Comparison of ENCODE assay signal across 15 cellular contexts in the genomic region with DNA sequence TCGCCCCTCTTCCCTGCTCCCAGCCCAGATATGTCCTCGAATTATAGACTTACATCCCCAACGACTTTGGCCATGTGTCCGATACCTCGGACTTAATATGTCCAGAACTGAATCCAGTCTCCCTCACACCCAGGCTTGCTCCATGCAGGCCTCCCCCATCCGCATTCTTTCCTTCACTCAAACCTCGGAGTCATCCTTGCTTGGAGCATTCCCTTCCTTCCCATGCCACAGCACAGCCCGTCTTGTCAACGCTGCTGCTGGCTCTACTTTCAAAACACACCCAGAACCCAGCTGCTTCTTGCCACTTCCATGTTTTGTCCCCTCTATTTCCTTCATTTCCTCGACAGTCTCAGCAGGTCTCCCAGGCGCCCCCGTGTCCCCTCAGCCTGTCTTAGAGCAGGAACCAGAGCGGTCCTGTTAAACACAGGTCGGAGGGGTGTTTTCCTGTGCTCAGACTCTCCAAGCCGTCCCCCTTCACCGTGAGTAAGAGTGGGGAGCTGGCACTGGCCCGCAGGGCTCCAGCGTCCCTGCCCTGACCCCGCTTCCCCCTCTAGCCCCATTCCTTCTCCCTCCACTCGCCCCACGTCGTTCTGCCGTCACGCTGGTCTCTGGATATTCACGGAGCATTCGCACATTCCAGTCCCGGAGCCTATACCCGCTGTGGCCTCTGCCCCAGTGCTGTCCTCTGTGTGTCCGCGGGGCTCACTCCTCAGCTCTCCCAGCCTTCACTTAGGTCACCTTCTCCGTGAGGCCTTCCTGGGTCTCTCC. TPM values are rescaled to one million over a fixed set of nuclear protein-coding genes. Genes with fewer than 3 reads are reported as not detected.
DNase-seq lines count a peak whose midpoint lies in the region; ATAC-seq and TF ChIP-seq lines count a peak whose summit lies in the region.
"Had no signal": no experiment of that assay in that cellular context is flagged by ENCODE, and none has a peak within 500 bp of the region (broad histone marks: within the 10 kb centered on the region; RNA-seq: fewer than 3 reads in every experiment).

No MANE protein-coding gene starts in this region.

- no peak overlapping the region for H3K27ac Mint-ChIP-seq in CD8-positive, alpha-beta T cell
- no peak overlapping the region for H3K27ac Mint-ChIP-seq in activated CD4-positive, alpha-beta memory T cell treated with anti-CD3 and anti-CD28 coated beads, Interleukin-2, amount 10 ng/mL, durations not matched to agents 7 days and 5 days

- no peaks in the 10 kb centered on the region for H3K79me2 ChIP-seq in trophoblast cell (ENCODE audit: control insufficient read depth, insufficient read depth, low read length, poor library complexity)

- H4K91ac ChIP-seq in trophoblast cell (ENCODE audit: low read depth, low read length): no peak overlapping the region

- no peak overlapping the region for H2BK120ac ChIP-seq in trophoblast cell (ENCODE audit: insufficient read depth, low read length, poor library complexity)

- POLR2A ChIA-PET in CD8-positive, alpha-beta T cell (lab: Charles Lee): interaction anchor here (0.6 to 1.5 kb wide), 2 partner anchors 72 to 551 kb away, joined by 3 read pairs; no protein-coding TSS in a partner anchor
- POLR2A ChIA-PET in activated CD4-positive, alpha-beta memory T cell treated with anti-CD3 and anti-CD28 coated beads, Interleukin-2, amount 10 ng/mL, durations not matched to agents 7 days and 5 days (lab: Charles Lee): interaction anchor here (1.1 kb wide), 1 partner anchor 55 kb away, joined by 4 read pairs; a partner anchor contains a TSS

- CTCF ChIA-PET in CD8-positive, alpha-beta T cell (lab: Charles Lee): no interaction called here
- CTCF ChIA-PET in activated CD4-positive, alpha-beta memory T cell treated with anti-CD3 and anti-CD28 coated beads, Interleukin-2, amount 10 ng/mL, durations not matched to agents 7 days and 5 days (lab: Charles Lee): interaction anchor here (1.3 kb wide), 1 partner anchor 19 kb away, joined by 3 read pairs; no protein-coding TSS in a partner anchor

- H4K8ac ChIP-seq in trophoblast cell (ENCODE audit: low read depth, low read length): no peak overlapping the region

- no peak for ATAC-seq in CD8-positive, alpha-beta T cell

- no peak overlapping the region for H2BK12ac ChIP-seq in trophoblast cell (ENCODE audit: low read length)

- peaks cover 9% of the 10 kb centered on the region for H3K27me3 ChIP-seq in CD8-positive, alpha-beta T cell (ENCODE audit: insufficient read depth, low read length)
- H3K27me3 ChIP-seq in trophoblast cell (ENCODE audit: insufficient read depth, low read length): no peaks in the 10 kb centered on the region

- H3K4ac ChIP-seq in trophoblast cell (ENCODE audit: low read depth, low read length): no peak overlapping the region

- no peak overlapping the region for H2BK5ac ChIP-seq in trophoblast cell (ENCODE audit: low read depth, low read length, poor library complexity)

- no peaks in the 10 kb centered on the region for H3K79me1 ChIP-seq in trophoblast cell (ENCODE audit: low read length)

- H3K36me3 Mint-ChIP-seq in CD8-positive, alpha-beta T cell: no peaks in the 10 kb centered on the region
- no peaks in the 10 kb centered on the region for H3K36me3 Mint-ChIP-seq in activated CD4-positive, alpha-beta memory T cell treated with anti-CD3 and anti-CD28 coated beads, Interleukin-2, amount 10 ng/mL, durations not matched to agents 7 days and 5 days (ENCODE audit: low read depth)

- H3K36me3 ChIP-seq in CD8-positive, alpha-beta T cell (ENCODE audit: insufficient read depth, low read length): no peaks in the 10 kb centered on the region
- no peaks in the 10 kb centered on the region for H3K36me3 ChIP-seq in trophoblast cell (ENCODE audit: control insufficient read depth in 1 of 2, insufficient read depth in 2 of 2, low read length in 2 of 2)
- H3K36me3 ChIP-seq: breast epithelium had no signal

- H4K12ac ChIP-seq in trophoblast cell (ENCODE audit: low read depth, low read length): no peak overlapping the region

- no peak overlapping the region for H3K23ac ChIP-seq in trophoblast cell (ENCODE audit: low read length)

- H3K14ac ChIP-seq in trophoblast cell (ENCODE audit: low read length): no peak overlapping the region

- DNase-seq in CD8-positive, alpha-beta T cell: no peak
- DNase-seq in amniotic epithelial cell (ENCODE audit: low read depth) (peak; percentile 35), kidney tubule cell (ENCODE audit: low spot score) (peak; percentile 21), trophoblast cell (peak; percentile 62 to 81), medulla oblongata (ENCODE audit: extremely low spot score) (no peak), NCI-H1436 (lab: John Stamatoyannopoulos, UW) (no peak)
- no peak for DNase-seq in activated CD4-positive, alpha-beta memory T cell treated with anti-CD3 and anti-CD28 coated beads, Interleukin-2, amount 10 ng/mL, durations not matched to agents 7 days and 5 days
- DNase-seq: activated CD8-positive, alpha-beta memory T cell treated with anti-CD3 and anti-CD28 coated beads, Interleukin-2, amount 50 U/mL, for 48 hours; activated naive CD4-positive, alpha-beta T cell; DMS153; hypothalamus; left cardiac atrium; NCI-H187; SHP77 had no signal

- peaks cover 6% of the 10 kb centered on the region for H3K4me1 ChIP-seq in CD8-positive, alpha-beta T cell (ENCODE audit: insufficient read depth, low read length)
- H3K4me1 ChIP-seq in trophoblast cell (ENCODE audit: control insufficient read depth in 1 of 2, insufficient read depth in 2 of 2, low read length in 2 of 2): peaks cover 2 to 13% of the 10 kb centered on the region in 2 experiments
- H3K4me1 ChIP-seq: breast epithelium had no signal

- no peak overlapping the region for H3K27ac ChIP-seq in CD8-positive, alpha-beta T cell (ENCODE audit: low read depth, low read length)
- H3K27ac ChIP-seq in trophoblast cell (ENCODE audit: low read depth, low read length): no peak overlapping the region
- H3K27ac ChIP-seq: breast epithelium had no signal

- no peak for TF ChIP-seq CTCF in CD8-positive, alpha-beta T cell (IDR thresholded peaks at IDR 0.05)

- peaks cover 33% of the 10 kb centered on the region for H3K4me1 Mint-ChIP-seq in CD8-positive, alpha-beta T cell (ENCODE audit: low read depth)
- H3K4me1 Mint-ChIP-seq in activated CD4-positive, alpha-beta memory T cell treated with anti-CD3 and anti-CD28 coated beads, Interleukin-2, amount 10 ng/mL, durations not matched to agents 7 days and 5 days: peaks cover 13% of the 10 kb centered on the region

- no CpG with 5 or more reads among the region's 31 CpGs for WGBS in trophoblast cell (ENCODE audit: extremely low coverage, insufficient coverage, insufficient read length)

- H3K9ac ChIP-seq in trophoblast cell (ENCODE audit: low read length): no peak overlapping the region

- H3K9me3 ChIP-seq in CD8-positive, alpha-beta T cell (ENCODE audit: low read length): no peaks in the 10 kb centered on the region
- peaks cover 2% of the 10 kb centered on the region for H3K9me3 ChIP-seq in trophoblast cell (ENCODE audit: insufficient read depth, low read depth, low read length)
- H3K9me3 ChIP-seq: breast epithelium had no signal

- no peak overlapping the region for H2AK5ac ChIP-seq in trophoblast cell (ENCODE audit: low read length)

- H3K27me3 Mint-ChIP-seq in CD8-positive, alpha-beta T cell (ENCODE audit: low read depth): peaks cover 29% of the 10 kb centered on the region
- peaks cover 33% of the 10 kb centered on the region for H3K27me3 Mint-ChIP-seq in activated CD4-positive, alpha-beta memory T cell treated with anti-CD3 and anti-CD28 coated beads, Interleukin-2, amount 10 ng/mL, durations not matched to agents 7 days and 5 days

- H2AFZ ChIP-seq in trophoblast cell (ENCODE audit: insufficient read depth, low read length, poor library complexity): no peak overlapping the region

- H3K4me3 ChIP-seq in CD8-positive, alpha-beta T cell (ENCODE audit: low read depth, low read length): no peak overlapping the region
- no peak overlapping the region for H3K4me3 ChIP-seq in trophoblast cell (ENCODE audit: low read depth, low read length)

- intact Hi-C loops in CD8-positive, alpha-beta T cell (cut with DNase I, micrococcal nuclease): no loop called here

- no peak overlapping the region for H3K4me2 ChIP-seq in trophoblast cell (ENCODE audit: low read length)

- no peaks in the 10 kb centered on the region for H3K9me3 Mint-ChIP-seq in CD8-positive, alpha-beta T cell
- H3K9me3 Mint-ChIP-seq in activated CD4-positive, alpha-beta memory T cell treated with anti-CD3 and anti-CD28 coated beads, Interleukin-2, amount 10 ng/mL, durations not matched to agents 7 days and 5 days: no peaks in the 10 kb centered on the region

- peak overlapping the region; percentile 52 for H3K4me3 Mint-ChIP-seq in CD8-positive, alpha-beta T cell
- no peak overlapping the region for H3K4me3 Mint-ChIP-seq in activated CD4-positive, alpha-beta memory T cell treated with anti-CD3 and anti-CD28 coated beads, Interleukin-2, amount 10 ng/mL, durations not matched to agents 7 days and 5 days

- H3K18ac ChIP-seq in trophoblast cell (ENCODE audit: low read length): no peak overlapping the region

RNA-seq across cellular contexts. Expression of a gene that starts 54.4 kb away (rescaled TPM):
- 100 to 1,000 TPM; 169 to 177 TPM for total RNA-seq in CD8-positive, alpha-beta T cell
- polyA plus RNA-seq in trophoblast cell (2013): 181 and 185 TPM in 2 replicates
- 100 to 1,000 TPM; 132 to 142 TPM for total RNA-seq in activated CD4-positive, alpha-beta memory T cell treated with anti-CD3 and anti-CD28 coated beads, Interleukin-2, amount 10 ng/mL, durations not matched to agents 7 days and 5 days

Comparison
In these comparisons a context has a peak if more than half of its experiments do, and no peak if none do; other contexts are left out.
1. DNase-seq: peak in amniotic epithelial cell (single experiment), kidney tubule cell (single experiment) and trophoblast cell (2 of 2); none in CD8-positive, alpha-beta T cell (0 of 7), medulla oblongata (single experiment), NCI-H1436 (single experiment) and activated CD4-positive, alpha-beta memory T cell treated with anti-CD3 and anti-CD28 coated beads, Interleukin-2, amount 10 ng/mL, durations not matched to agents 7 days and 5 days (single experiment).